ENCODE assay signal across 1 cellular context in the genomic region with DNA sequence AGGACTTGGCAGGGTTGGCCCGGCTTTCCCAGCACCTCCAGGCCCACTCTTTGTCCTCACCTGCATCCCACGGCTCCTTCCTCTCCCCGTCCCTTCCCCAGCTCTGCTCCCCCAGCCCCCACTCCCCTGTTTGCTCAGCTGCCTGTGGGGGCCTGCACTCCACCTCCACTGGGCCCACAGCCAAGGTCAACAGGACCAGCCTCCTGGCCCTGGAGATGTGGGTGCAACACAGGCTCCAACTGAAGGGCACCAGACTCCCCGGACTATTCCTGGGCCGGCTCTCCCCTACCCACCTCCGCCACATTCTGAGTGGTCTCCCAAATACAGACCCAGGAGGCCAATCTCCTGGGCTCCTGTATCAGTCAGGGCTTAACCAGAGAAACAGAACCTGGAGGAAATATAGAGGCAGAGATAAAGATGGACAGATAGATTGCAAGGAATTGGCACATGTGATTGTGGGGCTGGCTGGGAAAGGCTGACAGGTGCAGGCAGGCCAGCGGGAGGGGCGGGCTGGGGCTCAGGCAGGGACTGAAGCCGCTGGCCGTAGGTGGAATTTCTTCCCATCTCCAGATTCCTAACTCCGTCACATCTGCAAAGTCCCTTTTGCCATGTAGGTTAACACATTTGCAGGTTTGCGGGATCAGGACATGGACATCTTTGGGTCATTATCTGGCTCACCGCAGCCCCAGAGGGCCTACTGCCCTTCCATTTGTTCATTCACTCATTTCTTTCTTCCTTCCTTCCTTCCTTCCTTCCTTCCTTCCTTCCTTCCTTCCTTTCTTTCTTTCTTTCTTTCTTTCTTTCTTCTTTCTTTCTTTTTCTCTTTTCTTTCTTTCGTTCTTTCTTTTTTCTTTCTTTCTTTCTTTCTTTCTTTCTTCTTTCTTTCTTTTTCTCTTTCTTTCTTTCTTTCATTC.
TF ChIP-seq lines count a peak whose summit lies in the region.

No MANE protein-coding gene starts in this region.

TF ChIP-seq in HepG2, 621 proteins besides CTCF, POLR2A, EP300 and RAD21 (continued from another document and continues in another):
- TF ChIP-seq, protein P1, sequence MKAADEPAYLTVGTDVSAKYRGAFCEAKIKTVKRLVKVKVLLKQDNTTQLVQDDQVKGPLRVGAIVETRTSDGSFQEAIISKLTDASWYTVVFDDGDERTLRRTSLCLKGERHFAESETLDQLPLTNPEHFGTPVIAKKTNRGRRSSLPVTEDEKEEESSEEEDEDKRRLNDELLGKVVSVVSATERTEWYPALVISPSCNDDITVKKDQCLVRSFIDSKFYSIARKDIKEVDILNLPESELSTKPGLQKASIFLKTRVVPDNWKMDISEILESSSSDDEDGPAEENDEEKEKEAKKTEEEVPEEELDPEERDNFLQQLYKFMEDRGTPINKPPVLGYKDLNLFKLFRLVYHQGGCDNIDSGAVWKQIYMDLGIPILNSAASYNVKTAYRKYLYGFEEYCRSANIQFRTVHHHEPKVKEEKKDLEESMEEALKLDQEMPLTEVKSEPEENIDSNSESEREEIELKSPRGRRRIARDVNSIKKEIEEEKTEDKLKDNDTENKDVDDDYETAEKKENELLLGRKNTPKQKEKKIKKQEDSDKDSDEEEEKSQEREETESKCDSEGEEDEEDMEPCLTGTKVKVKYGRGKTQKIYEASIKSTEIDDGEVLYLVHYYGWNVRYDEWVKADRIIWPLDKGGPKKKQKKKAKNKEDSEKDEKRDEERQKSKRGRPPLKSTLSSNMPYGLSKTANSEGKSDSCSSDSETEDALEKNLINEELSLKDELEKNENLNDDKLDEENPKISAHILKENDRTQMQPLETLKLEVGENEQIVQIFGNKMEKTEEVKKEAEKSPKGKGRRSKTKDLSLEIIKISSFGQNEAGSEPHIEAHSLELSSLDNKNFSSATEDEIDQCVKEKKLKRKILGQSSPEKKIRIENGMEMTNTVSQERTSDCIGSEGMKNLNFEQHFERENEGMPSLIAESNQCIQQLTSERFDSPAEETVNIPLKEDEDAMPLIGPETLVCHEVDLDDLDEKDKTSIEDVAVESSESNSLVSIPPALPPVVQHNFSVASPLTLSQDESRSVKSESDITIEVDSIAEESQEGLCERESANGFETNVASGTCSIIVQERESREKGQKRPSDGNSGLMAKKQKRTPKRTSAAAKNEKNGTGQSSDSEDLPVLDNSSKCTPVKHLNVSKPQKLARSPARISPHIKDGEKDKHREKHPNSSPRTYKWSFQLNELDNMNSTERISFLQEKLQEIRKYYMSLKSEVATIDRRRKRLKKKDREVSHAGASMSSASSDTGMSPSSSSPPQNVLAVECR (CRISPR knock-in tag; IDR thresholded peaks at IDR 0.05; ENCODE audit: borderline replicate concordance): peak; percentile 62; the same call in 1 of the 2 replicates
- TF ChIP-seq, protein P2, sequence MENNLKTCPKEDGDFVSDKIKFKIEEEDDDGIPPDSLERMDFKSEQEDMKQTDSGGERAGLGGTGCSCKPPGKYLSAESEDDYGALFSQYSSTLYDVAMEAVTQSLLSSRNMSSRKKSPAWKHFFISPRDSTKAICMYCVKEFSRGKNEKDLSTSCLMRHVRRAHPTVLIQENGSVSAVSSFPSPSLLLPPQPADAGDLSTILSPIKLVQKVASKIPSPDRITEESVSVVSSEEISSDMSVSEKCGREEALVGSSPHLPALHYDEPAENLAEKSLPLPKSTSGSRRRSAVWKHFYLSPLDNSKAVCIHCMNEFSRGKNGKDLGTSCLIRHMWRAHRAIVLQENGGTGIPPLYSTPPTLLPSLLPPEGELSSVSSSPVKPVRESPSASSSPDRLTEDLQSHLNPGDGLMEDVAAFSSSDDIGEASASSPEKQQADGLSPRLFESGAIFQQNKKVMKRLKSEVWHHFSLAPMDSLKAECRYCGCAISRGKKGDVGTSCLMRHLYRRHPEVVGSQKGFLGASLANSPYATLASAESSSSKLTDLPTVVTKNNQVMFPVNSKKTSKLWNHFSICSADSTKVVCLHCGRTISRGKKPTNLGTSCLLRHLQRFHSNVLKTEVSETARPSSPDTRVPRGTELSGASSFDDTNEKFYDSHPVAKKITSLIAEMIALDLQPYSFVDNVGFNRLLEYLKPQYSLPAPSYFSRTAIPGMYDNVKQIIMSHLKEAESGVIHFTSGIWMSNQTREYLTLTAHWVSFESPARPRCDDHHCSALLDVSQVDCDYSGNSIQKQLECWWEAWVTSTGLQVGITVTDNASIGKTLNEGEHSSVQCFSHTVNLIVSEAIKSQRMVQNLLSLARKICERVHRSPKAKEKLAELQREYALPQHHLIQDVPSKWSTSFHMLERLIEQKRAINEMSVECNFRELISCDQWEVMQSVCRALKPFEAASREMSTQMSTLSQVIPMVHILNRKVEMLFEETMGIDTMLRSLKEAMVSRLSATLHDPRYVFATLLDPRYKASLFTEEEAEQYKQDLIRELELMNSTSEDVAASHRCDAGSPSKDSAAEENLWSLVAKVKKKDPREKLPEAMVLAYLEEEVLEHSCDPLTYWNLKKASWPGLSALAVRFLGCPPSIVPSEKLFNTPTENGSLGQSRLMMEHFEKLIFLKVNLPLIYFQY (CRISPR knock-in tag; IDR thresholded peaks at IDR 0.05; ENCODE audit: borderline replicate concordance): peak; percentile 52; the same call in 1 of the 2 replicates
- TF ChIP-seq KLF16 (CRISPR knock-in tag; IDR thresholded peaks at IDR 0.05): peak in 1 of 2 experiments; percentile 71; a peak in 1 of 4 replicates
- TF ChIP-seq ZSCAN25 (CRISPR knock-in tag; IDR thresholded peaks at IDR 0.05): 0 out of 2 replicates have a peak, but pooled peaks have one; percentile 66
- TF ChIP-seq, protein P3, sequence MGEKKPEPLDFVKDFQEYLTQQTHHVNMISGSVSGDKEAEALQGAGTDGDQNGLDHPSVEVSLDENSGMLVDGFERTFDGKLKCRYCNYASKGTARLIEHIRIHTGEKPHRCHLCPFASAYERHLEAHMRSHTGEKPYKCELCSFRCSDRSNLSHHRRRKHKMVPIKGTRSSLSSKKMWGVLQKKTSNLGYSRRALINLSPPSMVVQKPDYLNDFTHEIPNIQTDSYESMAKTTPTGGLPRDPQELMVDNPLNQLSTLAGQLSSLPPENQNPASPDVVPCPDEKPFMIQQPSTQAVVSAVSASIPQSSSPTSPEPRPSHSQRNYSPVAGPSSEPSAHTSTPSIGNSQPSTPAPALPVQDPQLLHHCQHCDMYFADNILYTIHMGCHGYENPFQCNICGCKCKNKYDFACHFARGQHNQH (CRISPR knock-in tag; IDR thresholded peaks at IDR 0.05): peak; percentile 79; the same call in 1 of the 2 replicates
- peak; percentile 89 for TF ChIP-seq HNRNPK (IDR thresholded peaks at IDR 0.05; ENCODE audit: low read depth, low read length, poor library complexity, severe bottlenecking)
- TF ChIP-seq, protein P4, sequence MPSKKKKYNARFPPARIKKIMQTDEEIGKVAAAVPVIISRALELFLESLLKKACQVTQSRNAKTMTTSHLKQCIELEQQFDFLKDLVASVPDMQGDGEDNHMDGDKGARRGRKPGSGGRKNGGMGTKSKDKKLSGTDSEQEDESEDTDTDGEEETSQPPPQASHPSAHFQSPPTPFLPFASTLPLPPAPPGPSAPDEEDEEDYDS (CRISPR knock-in tag; IDR thresholded peaks at IDR 0.05): peak; percentile 59
- TF ChIP-seq, protein P5, sequence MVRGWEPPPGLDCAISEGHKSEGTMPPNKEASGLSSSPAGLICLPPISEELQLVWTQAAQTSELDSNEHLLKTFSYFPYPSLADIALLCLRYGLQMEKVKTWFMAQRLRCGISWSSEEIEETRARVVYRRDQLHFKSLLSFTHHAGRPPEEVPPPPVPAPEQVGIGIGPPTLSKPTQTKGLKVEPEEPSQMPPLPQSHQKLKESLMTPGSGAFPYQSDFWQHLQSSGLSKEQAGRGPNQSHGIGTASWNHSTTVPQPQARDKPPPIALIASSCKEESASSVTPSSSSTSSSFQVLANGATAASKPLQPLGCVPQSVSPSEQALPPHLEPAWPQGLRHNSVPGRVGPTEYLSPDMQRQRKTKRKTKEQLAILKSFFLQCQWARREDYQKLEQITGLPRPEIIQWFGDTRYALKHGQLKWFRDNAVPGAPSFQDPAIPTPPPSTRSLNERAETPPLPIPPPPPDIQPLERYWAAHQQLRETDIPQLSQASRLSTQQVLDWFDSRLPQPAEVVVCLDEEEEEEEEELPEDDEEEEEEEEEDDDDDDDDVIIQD (CRISPR knock-in tag; IDR thresholded peaks at IDR 0.05; ENCODE audit: low read depth): 0 out of 2 replicates have a peak, but pooled peaks have one; percentile 51
- TF ChIP-seq PTBP1 (IDR thresholded peaks at IDR 0.05; ENCODE audit: low read depth, low read length, poor library complexity, severe bottlenecking): no peak
- TF ChIP-seq, protein P6, sequence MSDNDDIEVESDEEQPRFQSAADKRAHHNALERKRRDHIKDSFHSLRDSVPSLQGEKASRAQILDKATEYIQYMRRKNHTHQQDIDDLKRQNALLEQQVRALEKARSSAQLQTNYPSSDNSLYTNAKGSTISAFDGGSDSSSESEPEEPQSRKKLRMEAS (IDR thresholded peaks at IDR 0.05): peak; percentile 81
- no peak for TF ChIP-seq ZNF619 (CRISPR knock-in tag; IDR thresholded peaks at IDR 0.05)
- TF ChIP-seq THAP11 (CRISPR knock-in tag; IDR thresholded peaks at IDR 0.05): peak; percentile 69
- TF ChIP-seq, protein P7, sequence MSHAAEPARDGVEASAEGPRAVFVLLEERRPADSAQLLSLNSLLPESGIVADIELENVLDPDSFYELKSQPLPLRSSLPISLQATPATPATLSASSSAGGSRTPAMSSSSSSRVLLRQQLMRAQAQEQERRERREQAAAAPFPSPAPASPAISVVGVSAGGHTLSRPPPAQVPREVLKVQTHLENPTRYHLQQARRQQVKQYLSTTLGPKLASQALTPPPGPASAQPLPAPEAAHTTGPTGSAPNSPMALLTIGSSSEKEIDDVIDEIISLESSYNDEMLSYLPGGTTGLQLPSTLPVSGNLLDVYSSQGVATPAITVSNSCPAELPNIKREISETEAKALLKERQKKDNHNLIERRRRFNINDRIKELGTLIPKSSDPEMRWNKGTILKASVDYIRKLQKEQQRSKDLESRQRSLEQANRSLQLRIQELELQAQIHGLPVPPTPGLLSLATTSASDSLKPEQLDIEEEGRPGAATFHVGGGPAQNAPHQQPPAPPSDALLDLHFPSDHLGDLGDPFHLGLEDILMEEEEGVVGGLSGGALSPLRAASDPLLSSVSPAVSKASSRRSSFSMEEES (CRISPR knock-in tag; IDR thresholded peaks at IDR 0.05): peak; percentile 69
- TF ChIP-seq, protein P8, sequence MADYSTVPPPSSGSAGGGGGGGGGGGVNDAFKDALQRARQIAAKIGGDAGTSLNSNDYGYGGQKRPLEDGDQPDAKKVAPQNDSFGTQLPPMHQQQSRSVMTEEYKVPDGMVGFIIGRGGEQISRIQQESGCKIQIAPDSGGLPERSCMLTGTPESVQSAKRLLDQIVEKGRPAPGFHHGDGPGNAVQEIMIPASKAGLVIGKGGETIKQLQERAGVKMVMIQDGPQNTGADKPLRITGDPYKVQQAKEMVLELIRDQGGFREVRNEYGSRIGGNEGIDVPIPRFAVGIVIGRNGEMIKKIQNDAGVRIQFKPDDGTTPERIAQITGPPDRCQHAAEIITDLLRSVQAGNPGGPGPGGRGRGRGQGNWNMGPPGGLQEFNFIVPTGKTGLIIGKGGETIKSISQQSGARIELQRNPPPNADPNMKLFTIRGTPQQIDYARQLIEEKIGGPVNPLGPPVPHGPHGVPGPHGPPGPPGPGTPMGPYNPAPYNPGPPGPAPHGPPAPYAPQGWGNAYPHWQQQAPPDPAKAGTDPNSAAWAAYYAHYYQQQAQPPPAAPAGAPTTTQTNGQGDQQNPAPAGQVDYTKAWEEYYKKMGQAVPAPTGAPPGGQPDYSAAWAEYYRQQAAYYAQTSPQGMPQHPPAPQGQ (CRISPR knock-in tag; IDR thresholded peaks at IDR 0.05; ENCODE audit: borderline replicate concordance): peak; percentile 60; the same call in 1 of the 2 replicates
- TF ChIP-seq ZSCAN22 (CRISPR knock-in tag; IDR thresholded peaks at IDR 0.05): peak; percentile 61; the same call in 1 of the 2 replicates
- TF ChIP-seq ZNF746 (CRISPR knock-in tag; IDR thresholded peaks at IDR 0.05): peak; percentile 96
- TF ChIP-seq, protein P9, sequence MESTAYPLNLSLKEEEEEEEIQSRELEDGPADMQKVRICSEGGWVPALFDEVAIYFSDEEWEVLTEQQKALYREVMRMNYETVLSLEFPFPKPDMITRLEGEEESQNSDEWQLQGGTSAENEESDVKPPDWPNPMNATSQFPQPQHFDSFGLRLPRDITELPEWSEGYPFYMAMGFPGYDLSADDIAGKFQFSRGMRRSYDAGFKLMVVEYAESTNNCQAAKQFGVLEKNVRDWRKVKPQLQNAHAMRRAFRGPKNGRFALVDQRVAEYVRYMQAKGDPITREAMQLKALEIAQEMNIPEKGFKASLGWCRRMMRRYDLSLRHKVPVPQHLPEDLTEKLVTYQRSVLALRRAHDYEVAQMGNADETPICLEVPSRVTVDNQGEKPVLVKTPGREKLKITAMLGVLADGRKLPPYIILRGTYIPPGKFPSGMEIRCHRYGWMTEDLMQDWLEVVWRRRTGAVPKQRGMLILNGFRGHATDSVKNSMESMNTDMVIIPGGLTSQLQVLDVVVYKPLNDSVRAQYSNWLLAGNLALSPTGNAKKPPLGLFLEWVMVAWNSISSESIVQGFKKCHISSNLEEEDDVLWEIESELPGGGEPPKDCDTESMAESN (CRISPR knock-in tag; conservative IDR thresholded peaks at IDR 0.05): peak; percentile 74
- TF ChIP-seq PHF21A (CRISPR knock-in tag; IDR thresholded peaks at IDR 0.05): peak; percentile 82
- peak; percentile 22; the same call in 1 of the 2 replicates for TF ChIP-seq ZNF430 (CRISPR knock-in tag; IDR thresholded peaks at IDR 0.05)
- TF ChIP-seq ZNF496 (CRISPR knock-in tag; IDR thresholded peaks at IDR 0.05; ENCODE audit: insufficient replicate concordance): no peak
- TF ChIP-seq, protein P10, sequence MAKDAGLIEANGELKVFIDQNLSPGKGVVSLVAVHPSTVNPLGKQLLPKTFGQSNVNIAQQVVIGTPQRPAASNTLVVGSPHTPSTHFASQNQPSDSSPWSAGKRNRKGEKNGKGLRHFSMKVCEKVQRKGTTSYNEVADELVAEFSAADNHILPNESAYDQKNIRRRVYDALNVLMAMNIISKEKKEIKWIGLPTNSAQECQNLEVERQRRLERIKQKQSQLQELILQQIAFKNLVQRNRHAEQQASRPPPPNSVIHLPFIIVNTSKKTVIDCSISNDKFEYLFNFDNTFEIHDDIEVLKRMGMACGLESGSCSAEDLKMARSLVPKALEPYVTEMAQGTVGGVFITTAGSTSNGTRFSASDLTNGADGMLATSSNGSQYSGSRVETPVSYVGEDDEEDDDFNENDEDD (CRISPR knock-in tag; IDR thresholded peaks at IDR 0.05; ENCODE audit: borderline replicate concordance): 0 out of 2 replicates have a peak, but pooled peaks have one; percentile 13
- 0 out of 2 replicates have a peak, but pooled peaks have one; percentile 52 for TF ChIP-seq KMT2B (CRISPR knock-in tag; IDR thresholded peaks at IDR 0.05)
- TF ChIP-seq, protein P11, sequence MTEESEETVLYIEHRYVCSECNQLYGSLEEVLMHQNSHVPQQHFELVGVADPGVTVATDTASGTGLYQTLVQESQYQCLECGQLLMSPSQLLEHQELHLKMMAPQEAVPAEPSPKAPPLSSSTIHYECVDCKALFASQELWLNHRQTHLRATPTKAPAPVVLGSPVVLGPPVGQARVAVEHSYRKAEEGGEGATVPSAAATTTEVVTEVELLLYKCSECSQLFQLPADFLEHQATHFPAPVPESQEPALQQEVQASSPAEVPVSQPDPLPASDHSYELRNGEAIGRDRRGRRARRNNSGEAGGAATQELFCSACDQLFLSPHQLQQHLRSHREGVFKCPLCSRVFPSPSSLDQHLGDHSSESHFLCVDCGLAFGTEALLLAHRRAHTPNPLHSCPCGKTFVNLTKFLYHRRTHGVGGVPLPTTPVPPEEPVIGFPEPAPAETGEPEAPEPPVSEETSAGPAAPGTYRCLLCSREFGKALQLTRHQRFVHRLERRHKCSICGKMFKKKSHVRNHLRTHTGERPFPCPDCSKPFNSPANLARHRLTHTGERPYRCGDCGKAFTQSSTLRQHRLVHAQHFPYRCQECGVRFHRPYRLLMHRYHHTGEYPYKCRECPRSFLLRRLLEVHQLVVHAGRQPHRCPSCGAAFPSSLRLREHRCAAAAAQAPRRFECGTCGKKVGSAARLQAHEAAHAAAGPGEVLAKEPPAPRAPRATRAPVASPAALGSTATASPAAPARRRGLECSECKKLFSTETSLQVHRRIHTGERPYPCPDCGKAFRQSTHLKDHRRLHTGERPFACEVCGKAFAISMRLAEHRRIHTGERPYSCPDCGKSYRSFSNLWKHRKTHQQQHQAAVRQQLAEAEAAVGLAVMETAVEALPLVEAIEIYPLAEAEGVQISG (CRISPR knock-in tag; IDR thresholded peaks at IDR 0.05): peak; percentile 74
